8 cellular contexts compared by ENCODE assay signal in the genomic region with DNA sequence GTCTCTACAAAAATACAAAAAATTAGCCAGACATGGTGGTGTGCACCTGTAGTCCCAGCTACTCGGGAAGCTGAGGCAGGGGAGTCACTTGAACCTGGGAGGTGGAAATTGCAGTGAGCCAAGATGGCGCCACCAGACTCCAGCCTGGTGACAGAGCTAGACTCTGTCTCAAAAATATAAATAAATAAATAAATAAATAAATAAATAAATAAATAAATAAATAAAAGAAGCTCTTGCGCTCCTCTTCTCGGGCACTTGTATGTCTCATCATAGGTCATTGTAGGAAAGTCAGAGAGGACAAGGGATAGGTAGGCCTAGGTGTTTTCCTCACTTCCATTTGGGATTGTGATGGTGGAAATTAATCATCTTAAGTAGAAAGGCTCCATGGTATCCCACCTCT.
"Had no signal": no experiment of that assay in that cellular context is flagged by ENCODE, and none has a peak within 500 bp of the region (broad histone marks: within the 10 kb centered on the region; RNA-seq: fewer than 3 reads in every experiment).

No MANE protein-coding gene starts in this region.

- ATAC-seq: GM12878 had no signal

- DNase-seq: GDM1, GF-D8 had no signal

- H3K4me3 ChIP-seq: GM12878 had no signal

- FAIRE-seq: G401.6, GM12878, GM12891, GM12892, GM18507, GM19239 had no signal
